1 cellular context compared by ENCODE assay signal in the genomic region with DNA sequence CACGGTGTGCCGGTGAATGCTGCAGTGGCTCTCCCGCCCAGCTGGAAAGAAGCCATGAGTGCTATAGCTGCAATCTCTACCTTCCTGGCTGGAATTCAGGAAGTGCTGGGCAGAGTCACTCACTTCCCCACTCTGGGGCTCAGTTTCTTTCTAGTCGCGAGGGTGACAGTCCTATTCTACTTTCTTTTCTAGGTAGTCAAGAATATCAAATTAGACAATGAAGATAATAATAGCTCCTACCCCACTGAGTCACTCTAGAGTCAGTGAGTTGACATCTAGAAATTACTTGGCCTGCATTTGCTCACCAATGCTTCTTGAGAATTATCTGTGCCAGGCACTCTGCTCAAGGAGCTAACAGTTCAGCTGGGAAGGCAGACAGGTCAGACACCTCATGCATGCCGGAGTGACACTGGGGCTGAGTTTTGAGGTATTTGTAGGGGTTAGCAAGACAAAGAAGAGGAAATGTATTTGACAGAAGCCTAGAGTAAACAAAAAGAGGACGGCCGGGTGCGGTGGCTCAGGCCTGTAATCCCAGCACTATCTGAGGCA.
TF ChIP-seq lines count a peak whose summit lies in the region.

No MANE protein-coding gene starts in this region.

TF ChIP-seq in endothelial cell of umbilical vein, 7 proteins besides CTCF, POLR2A, EP300 and RAD21:
- TF ChIP-seq MYC (IDR thresholded peaks at IDR 0.05; ENCODE audit: low read depth, low read length) (no peak), JUN (IDR thresholded peaks at IDR 0.05; ENCODE audit: borderline replicate concordance, insufficient read depth, insufficient read length, low read depth) (peak; percentile 23), FOS (IDR thresholded peaks at IDR 0.05; ENCODE audit: borderline replicate concordance, insufficient read depth, low read length) (peak; percentile 33), POLR2AphosphoS5 (IDR thresholded peaks at IDR 0.05; ENCODE audit: insufficient read depth, low read depth, low read length) (peak; percentile 21), EZH2 (IDR thresholded peaks at IDR 0.05; ENCODE audit: borderline replicate concordance, low read depth, low read length, severe bottlenecking) (no peak), GATA2 (IDR thresholded peaks at IDR 0.05; ENCODE audit: insufficient read depth, insufficient read length, low read depth, low read length) (no peak)
- TF ChIP-seq, protein P1, sequence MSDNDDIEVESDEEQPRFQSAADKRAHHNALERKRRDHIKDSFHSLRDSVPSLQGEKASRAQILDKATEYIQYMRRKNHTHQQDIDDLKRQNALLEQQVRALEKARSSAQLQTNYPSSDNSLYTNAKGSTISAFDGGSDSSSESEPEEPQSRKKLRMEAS (IDR thresholded peaks at IDR 0.05; ENCODE audit: insufficient read depth, insufficient read length) = no peak
